Comparison of ENCODE assay signal across 16 cellular contexts in genomic region chr7:108406474-108406873, GRCh38. TPM values are rescaled to one million over a fixed set of nuclear protein-coding genes. Genes with fewer than 3 reads are reported as not detected.
DNase-seq lines count a peak whose midpoint lies in the region; ATAC-seq and TF ChIP-seq lines count a peak whose summit lies in the region.
"Had no signal": no experiment of that assay in that cellular context is flagged by ENCODE, and none has a peak within 500 bp of the region (broad histone marks: within the 10 kb centered on the region; RNA-seq: fewer than 3 reads in every experiment).

No MANE protein-coding gene starts in this region.

- no peak for ATAC-seq in GM18861 (IDR thresholded peaks at IDR 0.05; ENCODE audit: unreplicated experiment)
- ATAC-seq: activated CD8-positive, alpha-beta T cell treated with anti-CD3 and anti-CD28 coated beads for 36 hours; gastrocnemius medialis; stimulated activated naive CD8-positive, alpha-beta T cell treated with anti-CD3 and anti-CD28 coated beads, Interleukin-15, Interleukin-2, amounts not matched to agents 100 U/mL and 50 U/mL, for 24 hours had no signal

- peak; percentile 77 for DNase-seq in DMS 273 (lab: John Stamatoyannopoulos, UW; ENCODE audit: unreplicated experiment)
- DNase-seq in NCI-H1048 (lab: John Stamatoyannopoulos, UW): peak; percentile 71
- peak; percentile 87 for DNase-seq in choroid plexus epithelial cell (ENCODE audit: low read depth)
- DNase-seq in EL: no peak
- no peak for DNase-seq in mesendoderm
- no peak for DNase-seq in Kasumi-1 (lab: John Stamatoyannopoulos, UW)
- DNase-seq: activated CD8-positive, alpha-beta T cell treated with anti-CD3 and anti-CD28 coated beads for 36 hours; activated gamma-delta T cell; gastrocnemius medialis; naive B cell; right cardiac atrium; stimulated activated naive CD8-positive, alpha-beta T cell treated with anti-CD3 and anti-CD28 coated beads, Interleukin-15, Interleukin-2, amounts not matched to agents 100 U/mL and 50 U/mL, for 24 hours had no signal

- no peak overlapping the region for H3K4ac ChIP-seq in mesendoderm (ENCODE audit: low read depth, low read length)

- H3K36me3 ChIP-seq in liver (ENCODE audit: control insufficient read depth in 4 of 4, insufficient read depth in 3 of 4, low read depth in 1 of 4, low read length in 3 of 4): no peaks in the 10 kb centered on the region
- H3K36me3 ChIP-seq in mesendoderm (ENCODE audit: control insufficient read depth, insufficient read depth, low read length): no peaks in the 10 kb centered on the region
- H3K36me3 ChIP-seq: gastrocnemius medialis had no signal

- no peak overlapping the region for H3K4me2 ChIP-seq in mesendoderm (ENCODE audit: low read length)

- no peak overlapping the region for H2BK5ac ChIP-seq in mesendoderm (ENCODE audit: low read length)

- no peaks in the 10 kb centered on the region for H3K79me2 ChIP-seq in mesendoderm (ENCODE audit: control insufficient read depth, insufficient read depth, low read length)

- H3K4me3 ChIP-seq in choroid plexus epithelial cell (ENCODE audit: low read depth, low read length) (no peak overlapping the region), liver (ENCODE audit: low read depth in 1 of 3, low read length in 3 of 3) (no peak overlapping the region), mesendoderm (ENCODE audit: low read length) (no peak overlapping the region)
- H3K4me3 ChIP-seq: gastrocnemius medialis had no signal

- H3K23ac ChIP-seq in mesendoderm (ENCODE audit: low read length): no peak overlapping the region

- H4K8ac ChIP-seq in mesendoderm (ENCODE audit: low read depth, low read length): no peak overlapping the region

- H2BK15ac ChIP-seq in mesendoderm (replicated peaks; ENCODE audit: low read depth): no peak overlapping the region

- no peak overlapping the region for H2AK5ac ChIP-seq in mesendoderm (ENCODE audit: low read length)

- no peak overlapping the region for H2BK120ac ChIP-seq in mesendoderm (ENCODE audit: low read depth, low read length)

- TF ChIP-seq CTCF in choroid plexus epithelial cell (conservative IDR thresholded peaks at IDR 0.05; ENCODE audit: low read depth, low read length) (no peak), liver (IDR thresholded peaks at IDR 0.05; ENCODE audit: low read depth, low read length, missing input control) (no peak)

- H3K27me3 ChIP-seq in liver (ENCODE audit: control insufficient read depth in 4 of 4, insufficient read depth in 4 of 4, low read length in 3 of 4) (no peaks in the 10 kb centered on the region), mesendoderm (ENCODE audit: insufficient read depth, low read length, poor library complexity) (no peaks in the 10 kb centered on the region)
- H3K27me3 ChIP-seq: gastrocnemius medialis had no signal

- no peaks in the 10 kb centered on the region for H3K9me3 ChIP-seq in liver (ENCODE audit: control insufficient read depth in 4 of 4, low read length in 3 of 4)
- H3K9me3 ChIP-seq: gastrocnemius medialis had no signal

- no peaks in the 10 kb centered on the region for H3K79me1 ChIP-seq in mesendoderm (ENCODE audit: low read length)

- peak in 1 of 2 donors; percentile 7 for TF ChIP-seq RAD21 in liver (IDR thresholded peaks at IDR 0.05)

- H3K4me1 ChIP-seq in liver (ENCODE audit: control insufficient read depth in 4 of 4, insufficient read depth in 4 of 4, low read length in 3 of 4): peaks cover 0 to 7% (median 3%) of the 10 kb centered on the region in 4 donors
- H3K4me1 ChIP-seq in mesendoderm (ENCODE audit: control insufficient read depth, low read depth, low read length): no peaks in the 10 kb centered on the region
- H3K4me1 ChIP-seq: gastrocnemius medialis had no signal

- H3K9ac ChIP-seq in liver (ENCODE audit: low read depth in 1 of 2, low read length in 2 of 2) (no peak overlapping the region), mesendoderm (ENCODE audit: low read length) (no peak overlapping the region)

- no peak overlapping the region for H3K56ac ChIP-seq in mesendoderm (ENCODE audit: low read length)

- no peak overlapping the region for H3K27ac ChIP-seq in liver (ENCODE audit: low read depth in 1 of 2, low read length in 2 of 2)
- H3K27ac ChIP-seq in mesendoderm (ENCODE audit: low read depth, low read length): no peak overlapping the region
- H3K27ac ChIP-seq: gastrocnemius medialis, HL-60 had no signal

- H3K18ac ChIP-seq in mesendoderm (ENCODE audit: low read length): no peak overlapping the region

- H4K5ac ChIP-seq in mesendoderm (ENCODE audit: low read length): no peak overlapping the region

TF ChIP-seq in liver, 16 proteins besides CTCF, POLR2A, EP300 and RAD21:
- no peak for TF ChIP-seq GABPA (IDR thresholded peaks at IDR 0.05 in 1 of 2, conservative IDR thresholded peaks at IDR 0.05 in 1 of 2)
- TF ChIP-seq, protein P1, sequence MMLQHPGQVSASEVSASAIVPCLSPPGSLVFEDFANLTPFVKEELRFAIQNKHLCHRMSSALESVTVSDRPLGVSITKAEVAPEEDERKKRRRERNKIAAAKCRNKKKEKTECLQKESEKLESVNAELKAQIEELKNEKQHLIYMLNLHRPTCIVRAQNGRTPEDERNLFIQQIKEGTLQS (IDR thresholded peaks at IDR 0.05): peak; percentile 71
- TF ChIP-seq FOXA2 (IDR thresholded peaks at IDR 0.05): peak; percentile 24
- peak; percentile 17 for TF ChIP-seq ZBTB33 (IDR thresholded peaks at IDR 0.05)
- TF ChIP-seq JUND (IDR thresholded peaks at IDR 0.05): peak; percentile 20 to 32
- TF ChIP-seq YY1 (IDR thresholded peaks at IDR 0.05): peak; percentile 63
- no peak for TF ChIP-seq TAF1 (conservative IDR thresholded peaks at IDR 0.05)
- no peak for TF ChIP-seq REST (IDR thresholded peaks at IDR 0.05)
- TF ChIP-seq HNF4A (conservative IDR thresholded peaks at IDR 0.05): peak; percentile 61 to 69
- TF ChIP-seq, protein P2, sequence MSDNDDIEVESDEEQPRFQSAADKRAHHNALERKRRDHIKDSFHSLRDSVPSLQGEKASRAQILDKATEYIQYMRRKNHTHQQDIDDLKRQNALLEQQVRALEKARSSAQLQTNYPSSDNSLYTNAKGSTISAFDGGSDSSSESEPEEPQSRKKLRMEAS (IDR thresholded peaks at IDR 0.05): peak; percentile 46
- peak; percentile 16 for TF ChIP-seq HNF4G (IDR thresholded peaks at IDR 0.05)
- TF ChIP-seq RXRA (IDR thresholded peaks at IDR 0.05): peak; percentile 64 to 79
- no peak for TF ChIP-seq EGR1 (IDR thresholded peaks at IDR 0.05; ENCODE audit: low read depth in 2 of 2)
- TF ChIP-seq SP1 (IDR thresholded peaks at IDR 0.05): peak; percentile 81
- TF ChIP-seq NR2F2 (IDR thresholded peaks at IDR 0.05): no peak
- TF ChIP-seq FOXA1 (IDR thresholded peaks at IDR 0.05): no peak

RNA-seq across cellular contexts. Expression of gene NRCAM, which starts 49.8 kb away (rescaled TPM):
- 1 to 10 TPM; 1.1 to 3.2 TPM for total RNA-seq in liver
- polyA plus RNA-seq in liver: under 1 TPM; 0.17 to 0.18 TPM
- polyA plus RNA-seq in mesendoderm (2013, experiment 1 of 2): 1.8 TPM
- polyA plus RNA-seq in mesendoderm (2013, experiment 2 of 2): 2.1 TPM
- polyA plus RNA-seq: CD14-positive monocyte had no signal

Comparison
In these comparisons a context has a peak if more than half of its experiments do, and no peak if none do; other contexts are left out.
1. DNase-seq: peak in DMS 273 (single experiment), NCI-H1048 (single experiment) and choroid plexus epithelial cell (single experiment); none in EL (single experiment), mesendoderm (single experiment) and Kasumi-1 (0 of 2).